Comparison of ENCODE assay signal across 8 cellular contexts in genomic region chr1:91165033-91165654, GRCh38.
A peak's percentile ranks its signal among the peaks of the same experiment; 100 is the strongest.
DNase-seq lines count a peak whose midpoint lies in the region; ATAC-seq and TF ChIP-seq lines count a peak whose summit lies in the region.

No MANE protein-coding gene starts in this region.

- no peaks in the 10 kb centered on the region for H3K4me1 Mint-ChIP-seq in activated B cell treated with CpG ODN at 0.5 μM for 24 hours

- intact Hi-C loops in activated B cell treated with CpG ODN at 0.5 μM for 24 hours (cut with micrococcal nuclease) = loop anchor here (1.0 to 5.0 kb wide), 6 partner anchors 147 to 1118 kb away; no protein-coding TSS in a partner anchor

- H3K4me3 Mint-ChIP-seq in activated B cell treated with CpG ODN at 0.5 μM for 24 hours = no peak overlapping the region

- POLR2A ChIA-PET in activated B cell treated with CpG ODN at 0.5 μM for 24 hours (lab: Charles Lee) = no interaction called here

- CTCF ChIA-PET in activated B cell treated with CpG ODN at 0.5 μM for 24 hours (lab: Charles Lee) = interaction anchor here (0.6 to 4.3 kb wide), 31 partner anchors 9 to 1051 kb away, joined by 3 to 60 read pairs (median 4); partner anchors contain the start of gene ZNF644

- TF ChIP-seq CTCF in activated B cell treated with CpG ODN at 0.5 μM for 24 hours (IDR thresholded peaks at IDR 0.05) (peak; percentile 57), kidney epithelial cell (IDR thresholded peaks at IDR 0.05; ENCODE audit: insufficient read depth, low read length, poor library complexity, severe bottlenecking) (peak; percentile 98)

- no peaks in the 10 kb centered on the region for H3K9me3 Mint-ChIP-seq in activated B cell treated with CpG ODN at 0.5 μM for 24 hours

- no peak overlapping the region for H3K4me3 ChIP-seq in kidney epithelial cell (ENCODE audit: low read depth, low read length)

- peaks cover 2% of the 10 kb centered on the region for H3K27me3 Mint-ChIP-seq in activated B cell treated with CpG ODN at 0.5 μM for 24 hours

- no peaks in the 10 kb centered on the region for H3K36me3 ChIP-seq in kidney epithelial cell (ENCODE audit: control insufficient read depth, insufficient read depth, low read length)

- H3K36me3 Mint-ChIP-seq in activated B cell treated with CpG ODN at 0.5 μM for 24 hours (ENCODE audit: low read depth) = no peaks in the 10 kb centered on the region

- no peaks in the 10 kb centered on the region for H3K27me3 ChIP-seq in kidney epithelial cell (ENCODE audit: control insufficient read depth, insufficient read depth, low read length)

- H3K27ac Mint-ChIP-seq in activated B cell treated with CpG ODN at 0.5 μM for 24 hours = no peak overlapping the region

- H3K27ac ChIP-seq in caudate nucleus (ENCODE audit: low read depth, low read length) = no peak overlapping the region

- DNase-seq in AG08395 (ENCODE audit: low spot score) = peak; percentile 86
- peak; percentile 69 for DNase-seq in NCI-H2107 (lab: John Stamatoyannopoulos, UW)
- DNase-seq in activated B cell treated with CpG ODN at 0.5 μM for 24 hours = peak; percentile 59
- peak in 54 of 61 donors; percentile 4 to 71 (median 42) for DNase-seq in caudate nucleus (lab: John Stamatoyannopoulos, UW)
- DNase-seq in kidney epithelial cell (ENCODE audit: low read depth) = no peak
- DNase-seq in stimulated activated CD4-positive, alpha-beta T cell treated with anti-CD3 and anti-CD28 coated beads, Interleukin-2, amount 100 ng/mL, for 4 hours (ENCODE audit: low read depth) = peak; percentile 42

- ATAC-seq in GM18858 (IDR thresholded peaks at IDR 0.05; ENCODE audit: unreplicated experiment) = peak; percentile 88
- ATAC-seq in HG03039 (IDR thresholded peaks at IDR 0.05; ENCODE audit: unreplicated experiment) = peak; percentile 79
- peak; percentile 93 for ATAC-seq in activated B cell treated with CpG ODN at 0.5 μM for 24 hours (ENCODE audit: low read depth)
